Comparison of ENCODE assay signal across 19 cellular contexts in the genomic region with DNA sequence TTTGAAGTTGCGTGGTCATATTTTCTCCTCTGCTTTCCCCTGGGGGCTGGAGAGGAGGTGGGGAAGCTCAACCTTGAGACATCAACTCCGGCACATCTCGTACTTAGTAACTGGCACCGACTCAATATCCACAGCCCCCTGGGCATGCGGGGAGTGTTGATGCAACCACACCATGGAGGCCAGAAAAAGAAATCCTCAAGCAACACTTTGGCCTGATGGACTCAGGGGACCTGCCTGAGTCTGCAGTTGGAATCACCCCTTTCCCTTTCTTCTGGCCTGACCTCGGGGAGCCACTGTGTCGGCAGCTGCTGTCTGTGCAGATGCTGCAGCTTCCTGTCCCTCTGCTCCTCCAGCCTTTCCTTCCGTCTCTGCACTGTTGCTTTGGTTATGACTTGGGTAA. TPM values are rescaled to one million over a fixed set of nuclear protein-coding genes. Genes with fewer than 3 reads are reported as not detected.
DNase-seq lines count a peak whose midpoint lies in the region; ATAC-seq and TF ChIP-seq lines count a peak whose summit lies in the region.
"Had no signal": no experiment of that assay in that cellular context is flagged by ENCODE, and none has a peak within 500 bp of the region (broad histone marks: within the 10 kb centered on the region; RNA-seq: fewer than 3 reads in every experiment).

No MANE protein-coding gene starts in this region.

- no peaks in the 10 kb centered on the region for H3K9me3 ChIP-seq in IMR-90 (ENCODE audit: control insufficient read depth, insufficient read depth, low read length)
- no peaks in the 10 kb centered on the region for H3K9me3 ChIP-seq in mammary epithelial cell (replicated peaks; ENCODE audit: insufficient read depth, low read length)
- no peaks in the 10 kb centered on the region for H3K9me3 ChIP-seq in osteoblast (ENCODE audit: low read depth, low read length)
- H3K9me3 ChIP-seq in testis: no peaks in the 10 kb centered on the region
- H3K9me3 ChIP-seq: Peyer's patch, SJSA1 had no signal

- no peak for TF ChIP-seq CTCF in IMR-90 (conservative IDR thresholded peaks at IDR 0.05; ENCODE audit: low read depth, low read length)
- no peak for TF ChIP-seq CTCF in mammary epithelial cell (conservative IDR thresholded peaks at IDR 0.05 in 1 of 2, IDR thresholded peaks at IDR 0.05 in 1 of 2; ENCODE audit: extremely low read depth in 1 of 2, insufficient read depth in 1 of 2, low read depth in 1 of 2, low read length in 2 of 2)
- no peak for TF ChIP-seq CTCF in osteoblast (IDR thresholded peaks at IDR 0.05; ENCODE audit: extremely low read depth, low read depth, low read length)
- no peak for TF ChIP-seq CTCF in testis (IDR thresholded peaks at IDR 0.05)

- H3K9ac ChIP-seq in IMR-90 (ENCODE audit: low read depth, low read length) (no peak overlapping the region), mammary epithelial cell (ENCODE audit: insufficient read depth, low read length) (no peak overlapping the region)

- H2BK15ac ChIP-seq in IMR-90 (ENCODE audit: low read depth, low read length): no peak overlapping the region

- CTCF ChIA-PET in IMR-90 (lab: Yijun Ruan, JAX) (no interaction called here), mammary epithelial cell (lab: Charles Lee; ENCODE audit: low non-redundant PET) (no interaction called here)

- in situ Hi-C loops in IMR-90 (cut with MboI; ENCODE audit: low sequenced_read_pairs) (no loop called here), mammary epithelial cell (cut with MboI; ENCODE audit: low sequenced_read_pairs in 2 of 2) (no loop called here)

- H3K9me1 ChIP-seq in IMR-90 (ENCODE audit: insufficient read depth, low read length): peaks cover 3% of the 10 kb centered on the region; the same call in 1 of the 2 replicates

- no peaks in the 10 kb centered on the region for H3K79me2 ChIP-seq in mammary epithelial cell (ENCODE audit: insufficient read depth, low read length)
- no peaks in the 10 kb centered on the region for H3K79me2 ChIP-seq in osteoblast (ENCODE audit: insufficient read depth, low read length)

- no peak overlapping the region for H2AK9ac ChIP-seq in IMR-90 (replicated peaks; ENCODE audit: low read depth, low read length, poor library complexity)

- no peak overlapping the region for H3K4ac ChIP-seq in IMR-90 (ENCODE audit: low read depth, low read length)

- no peak overlapping the region for H4K8ac ChIP-seq in IMR-90 (ENCODE audit: low read depth in 2 of 2, low read length in 2 of 2)

- ATAC-seq in IMR-90 (ENCODE audit: low read depth) (no peak), HG03039 (IDR thresholded peaks at IDR 0.05; ENCODE audit: unreplicated experiment) (no peak)
- ATAC-seq: CD8-positive, alpha-beta T cell; GM23338 had no signal

- H2AFZ ChIP-seq in IMR-90 (replicated peaks; ENCODE audit: low read length, poor library complexity) (peak overlapping the region; percentile 53), mammary epithelial cell (ENCODE audit: low read depth, low read length) (peak overlapping the region; percentile 58), osteoblast (ENCODE audit: low read length) (peak overlapping the region; percentile 79)
- H2AFZ ChIP-seq: GM23338 had no signal

- POLR2A ChIA-PET in IMR-90 (lab: Charles Lee; ENCODE audit: unreplicated experiment): no interaction called here

- WGBS in IMR-90 (ENCODE audit: extremely low coverage in 2 of 2, insufficient read length in 1 of 2), 2 experiments: 87% methylated on average over 3 of the region's 8 CpGs; no CpG with 5 or more reads in 1 of the 2 experiments
- WGBS in mammary epithelial cell (ENCODE audit: low coverage, missing lambda C conversion rate): 42% methylated on average over 8 of the region's 8 CpGs
- WGBS in testis, 2 donors: 43 to 51% methylated on average over 8 of the region's 8 CpGs

- no peaks in the 10 kb centered on the region for H3K36me3 ChIP-seq in IMR-90 (ENCODE audit: control insufficient read depth, insufficient read depth, low read length)
- H3K36me3 ChIP-seq in mammary epithelial cell (ENCODE audit: insufficient read depth, low read length): no peaks in the 10 kb centered on the region
- H3K36me3 ChIP-seq in osteoblast (ENCODE audit: insufficient read depth, low read length): no peaks in the 10 kb centered on the region
- no peaks in the 10 kb centered on the region for H3K36me3 ChIP-seq in testis (ENCODE audit: low read depth, missing control alignments)
- H3K36me3 ChIP-seq: Peyer's patch, SJSA1 had no signal

- BruUV-seq in IMR-90 (replicated peaks; lab: Mats Ljungman, UMichigan) (no TSS peak), mammary epithelial cell (replicated peaks; lab: Mats Ljungman, UMichigan) (no TSS peak)

- H3K27ac ChIP-seq in IMR-90 (ENCODE audit: insufficient read depth, low read length): no peak overlapping the region
- H3K27ac ChIP-seq in mammary epithelial cell (ENCODE audit: insufficient read depth, low read depth, low read length): no peak overlapping the region
- no peak overlapping the region for H3K27ac ChIP-seq in osteoblast (ENCODE audit: low read depth, low read length)
- H3K27ac ChIP-seq in testis: no peak overlapping the region
- H3K27ac ChIP-seq: Peyer's patch, SJSA1 had no signal

- H3K56ac ChIP-seq in IMR-90 (ENCODE audit: extremely low read depth, insufficient read depth, low read length): no peak overlapping the region

- DNase-seq in IMR-90 (no peak), mammary epithelial cell (no peak), osteoblast (ENCODE audit: insufficient read length, low spot score, missing footprints) (no peak), testis (peak; percentile 73), NCI-H1930 (lab: John Stamatoyannopoulos, UW) (no peak), NCI-H1436 (lab: John Stamatoyannopoulos, UW) (no peak), NCI-H82 treated with DMSO at 0.1 percent for 48 hours (lab: John Stamatoyannopoulos, UW; ENCODE audit: unreplicated experiment) (no peak)
- DNase-seq: Calu3; CD8-positive, alpha-beta T cell; HCEC 1CT; NCI-H1417 treated with DMSO at 0.1 percent for 48 hours; NCI-H2029; NCI-H345; NCI-H524; NCI-H82; Peyer's patch had no signal

- TF ChIP-seq POLR2A in IMR-90 (IDR thresholded peaks at IDR 0.05; ENCODE audit: low read depth, low read length): no peak
- no peak for TF ChIP-seq POLR2A in testis (IDR thresholded peaks at IDR 0.05)

- no peak overlapping the region for H3K4me2 ChIP-seq in IMR-90 (ENCODE audit: low read depth, low read length)
- no peak overlapping the region for H3K4me2 ChIP-seq in mammary epithelial cell (ENCODE audit: insufficient read depth, low read depth, low read length)
- no peak overlapping the region for H3K4me2 ChIP-seq in osteoblast (ENCODE audit: insufficient read depth, low read length)
- H3K4me2 ChIP-seq: GM23338 had no signal

- H3K27me3 ChIP-seq in IMR-90 (ENCODE audit: control insufficient read depth, insufficient read depth, low read length) (peaks cover 2% of the 10 kb centered on the region; the same call in 1 of the 2 replicates), mammary epithelial cell (ENCODE audit: insufficient read depth, low read length) (no peaks in the 10 kb centered on the region), osteoblast (ENCODE audit: insufficient read depth, low read length) (no peaks in the 10 kb centered on the region), testis (no peaks in the 10 kb centered on the region)
- H3K27me3 ChIP-seq: Peyer's patch, SJSA1 had no signal

- dilution Hi-C loops in IMR-90 (cut with HindIII; ENCODE audit: low sequenced_read_pairs, unreplicated experiment) (no loop called here), mammary epithelial cell (cut with HindIII; ENCODE audit: low sequenced_read_pairs) (no loop called here)

- H3K4me1 ChIP-seq in IMR-90 (ENCODE audit: control insufficient read depth, insufficient read depth, low read length) (no peaks in the 10 kb centered on the region), mammary epithelial cell (ENCODE audit: insufficient read depth, low read length) (no peaks in the 10 kb centered on the region), osteoblast (ENCODE audit: insufficient read depth, low read length) (peaks cover 4% of the 10 kb centered on the region), testis (no peaks in the 10 kb centered on the region)

- no peak for TF ChIP-seq RAD21 in IMR-90 (IDR thresholded peaks at IDR 0.05; ENCODE audit: low read length)

- no peak overlapping the region for H4K5ac ChIP-seq in IMR-90 (ENCODE audit: low read depth, low read length)

- H4K20me1 ChIP-seq in IMR-90 (ENCODE audit: insufficient read depth, low read length): no peaks in the 10 kb centered on the region
- H4K20me1 ChIP-seq in mammary epithelial cell (ENCODE audit: insufficient read depth, low read length): no peaks in the 10 kb centered on the region
- no peaks in the 10 kb centered on the region for H4K20me1 ChIP-seq in osteoblast (ENCODE audit: insufficient read depth, low read length)

- no peak overlapping the region for H2BK20ac ChIP-seq in IMR-90 (ENCODE audit: low read depth, low read length)

- H3K18ac ChIP-seq in IMR-90 (ENCODE audit: low read depth, low read length): no peak overlapping the region

- no peaks in the 10 kb centered on the region for H3K79me1 ChIP-seq in IMR-90 (ENCODE audit: low read depth in 1 of 2, low read length in 2 of 2)

- no peak overlapping the region for H2BK5ac ChIP-seq in IMR-90 (ENCODE audit: low read depth, low read length, poor library complexity, severe bottlenecking)

- H3K14ac ChIP-seq in IMR-90 (replicated peaks; ENCODE audit: low read depth, low read length): no peak overlapping the region

- H2AK5ac ChIP-seq in IMR-90 (ENCODE audit: low read depth, low read length): no peak overlapping the region

- intact Hi-C loops in IMR-90 (cut with micrococcal nuclease) (no loop called here), mammary epithelial cell (cut with micrococcal nuclease) (no loop called here), testis (cut with DNase I; ENCODE audit: low total_unique reads) (no loop called here)

- H2BK120ac ChIP-seq in IMR-90 (ENCODE audit: low read depth, low read length): no peak overlapping the region

- no peak overlapping the region for H3K4me3 ChIP-seq in IMR-90 (ENCODE audit: insufficient read depth, low read depth, low read length)
- H3K4me3 ChIP-seq in mammary epithelial cell (replicated peaks in 1 of 3; ENCODE audit: insufficient read depth in 1 of 3, low read depth in 2 of 3, low read length in 3 of 3): no peak overlapping the region
- H3K4me3 ChIP-seq in osteoblast (ENCODE audit: insufficient read depth, low read length): no peak overlapping the region
- H3K4me3 ChIP-seq in testis: no peak overlapping the region
- H3K4me3 ChIP-seq: GM23338, Peyer's patch, SJSA1 had no signal

- no peak overlapping the region for H4K91ac ChIP-seq in IMR-90 (ENCODE audit: insufficient read depth, low read depth, low read length)

- H3K23ac ChIP-seq in IMR-90 (ENCODE audit: low read depth, low read length): no peak overlapping the region

TF ChIP-seq in IMR-90, 13 proteins besides CTCF, POLR2A, EP300 and RAD21 (continues in another document):
- no peak for TF ChIP-seq FOS (IDR thresholded peaks at IDR 0.05; ENCODE audit: low read depth, low read length)

RNA-seq across cellular contexts. Expression of a gene that starts 11.4 kb away (rescaled TPM):
- total RNA-seq in IMR-90 (2012; rRNA removed) (21.1 and 22.0 TPM in 2 replicates), mammary epithelial cell (10 to 100 TPM; 35.1 to 36.0 TPM), osteoblast (24.5 and 26.4 TPM in 2 replicates), testis (10 to 100 TPM; 26.0 to 31.7 TPM)
- polyA plus RNA-seq in IMR-90 (2012; rRNA removed) (24.0 and 24.9 TPM in 2 replicates), mammary epithelial cell (33.9 TPM), testis (ENCODE audit: insufficient read depth, low read depth, low replicate concordance) (44.8 TPM)
- 19.0 and 22.8 TPM in 2 replicates for polyA plus RNA-seq in IMR-90 (2012; cell fraction: cytosol; rRNA removed)
- polyA plus RNA-seq in IMR-90 (2012; cell fraction: nucleus; rRNA removed; ENCODE audit: low replicate concordance): 44.6 and 53.6 TPM in 2 replicates
- 88.1 TPM for polyA minus RNA-seq in mammary epithelial cell
